14 cellular contexts compared by ENCODE assay signal in the genomic region with DNA sequence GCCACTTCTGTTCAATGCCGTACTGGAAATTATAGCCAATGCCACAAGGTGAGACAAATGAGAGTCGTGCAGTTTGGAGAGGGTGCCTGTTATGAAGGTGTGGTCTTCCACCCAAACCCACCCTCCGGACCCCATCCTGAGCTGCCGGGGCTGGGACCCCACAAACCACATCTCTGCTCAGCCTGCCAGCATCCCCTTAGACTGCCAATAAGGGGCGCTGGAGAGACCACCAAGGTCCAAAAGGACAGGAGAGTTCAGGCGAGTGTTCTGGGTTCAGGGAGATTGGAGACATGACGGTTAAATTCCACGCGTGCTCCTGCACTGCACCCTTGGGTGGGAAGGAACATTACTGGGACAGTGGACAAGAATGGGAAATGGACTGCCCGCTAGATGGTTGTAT. TPM values are rescaled to one million over a fixed set of nuclear protein-coding genes. Genes with fewer than 3 reads are reported as not detected.
DNase-seq lines count a peak whose midpoint lies in the region; ATAC-seq and TF ChIP-seq lines count a peak whose summit lies in the region.
"Had no signal": no experiment of that assay in that cellular context is flagged by ENCODE, and none has a peak within 500 bp of the region (broad histone marks: within the 10 kb centered on the region; RNA-seq: fewer than 3 reads in every experiment).

No MANE protein-coding gene starts in this region.

- H3K27me3 Mint-ChIP-seq in natural killer cell (ENCODE audit: low read depth in 2 of 2): peaks cover 3 to 33% of the 10 kb centered on the region in 2 donors

- H3K36me3 ChIP-seq in thyroid gland (no peaks in the 10 kb centered on the region), tibial artery (no peaks in the 10 kb centered on the region)
- H3K36me3 ChIP-seq: Peyer's patch had no signal

- H3K4me3 Mint-ChIP-seq in natural killer cell: no peak overlapping the region

- no peaks in the 10 kb centered on the region for H3K4me1 Mint-ChIP-seq in natural killer cell

- no peak overlapping the region for H3K4me3 ChIP-seq in astrocyte of the spinal cord (ENCODE audit: low read depth, low read length)
- no peak overlapping the region for H3K4me3 ChIP-seq in thyroid gland (replicated peaks in 1 of 3)
- H3K4me3 ChIP-seq in tibial artery: no peak overlapping the region
- H3K4me3 ChIP-seq: Peyer's patch had no signal

- H3K4me1 ChIP-seq in thyroid gland: peaks cover 0 to 21% of the 10 kb centered on the region in 2 donors
- H3K4me1 ChIP-seq in tibial artery: peaks cover 0 to 12% (median 5%) of the 10 kb centered on the region in 4 donors
- H3K4me1 ChIP-seq: Peyer's patch had no signal

- H3K9me3 ChIP-seq in thyroid gland (no peaks in the 10 kb centered on the region), tibial artery (no peaks in the 10 kb centered on the region)
- H3K9me3 ChIP-seq: Peyer's patch had no signal

- H3K36me3 Mint-ChIP-seq in natural killer cell: no peaks in the 10 kb centered on the region

- in situ Hi-C loops in astrocyte of the spinal cord (cut with HindIII; ENCODE audit: low sequenced_read_pairs): no loop called here

- no peaks in the 10 kb centered on the region for H3K27me3 ChIP-seq in thyroid gland
- H3K27me3 ChIP-seq in tibial artery: no peaks in the 10 kb centered on the region
- H3K27me3 ChIP-seq: Peyer's patch had no signal

- TF ChIP-seq CTCF in astrocyte of the spinal cord (IDR thresholded peaks at IDR 0.05; ENCODE audit: low read depth, low read length) (peak; percentile 24), thyroid gland (IDR thresholded peaks at IDR 0.05) (no peak), natural killer cell (IDR thresholded peaks at IDR 0.05) (no peak), tibial artery (IDR thresholded peaks at IDR 0.05) (no peak)

- intact Hi-C loops in thyroid gland (cut with DNase I) (no loop called here), natural killer cell (cut with micrococcal nuclease) (no loop called here), tibial artery (cut with DNase I; ENCODE audit: low total_unique reads) (no loop called here)

- no peak for TF ChIP-seq POLR2A in thyroid gland (IDR thresholded peaks at IDR 0.05)

- peak overlapping the region in 2 of 3 donors; percentile 2 to 71 for H3K27ac ChIP-seq in thyroid gland
- no peak overlapping the region for H3K27ac ChIP-seq in tibial artery
- H3K27ac ChIP-seq: 22Rv1, epithelial cell of prostate had no signal

- peak; percentile 45 for DNase-seq in NCI-H748 (lab: John Stamatoyannopoulos, UW; ENCODE audit: unreplicated experiment)
- DNase-seq in NCI-H748 treated with DMSO at 0.1 percent for 48 hours (lab: John Stamatoyannopoulos, UW): no peak
- DNase-seq in astrocyte of the spinal cord (ENCODE audit: low read depth, low spot score): no peak
- DNase-seq in iPS-NIHi7 (ENCODE audit: extremely low spot score): peak; percentile 61
- DNase-seq in thyroid gland: no peak
- DNase-seq in natural killer cell: no peak
- no peak for DNase-seq in HT-29 (ENCODE audit: low spot score)
- DNase-seq in tibial artery: no peak
- DNase-seq: activated effector memory CD4-positive, alpha-beta T cell treated with anti-CD3 and anti-CD28 coated beads, Interleukin-2, amount 50 U/mL, for 16 hours; NCI-H345; Peyer's patch; substantia nigra had no signal

- H3K27ac Mint-ChIP-seq in natural killer cell: no peak overlapping the region

- no peak for ATAC-seq in natural killer cell

- 85 to 91% methylated on average over 10 of the region's 10 CpGs for WGBS in thyroid gland, 2 donors

- no peaks in the 10 kb centered on the region for H3K9me3 Mint-ChIP-seq in natural killer cell

RNA-seq across cellular contexts. Expression of gene COL18A1, which starts 48.7 kb away (rescaled TPM):
- total RNA-seq in thyroid gland (100 to 1,000 TPM; 105 to 264 (median 238) TPM), natural killer cell (10 to 100 TPM; 12.3 to 22.3 (median 12.7) TPM)
- 27.7 and 32.2 TPM in 2 replicates for total RNA-seq in HT-29 (2014; rRNA removed; shearing (Covaris generic))

Comparison
In these comparisons a context has a peak if more than half of its experiments do, and no peak if none do; other contexts are left out.
1. DNase-seq: peak in NCI-H748 (single experiment) and iPS-NIHi7 (single experiment); none in NCI-H748 treated with DMSO at 0.1 percent for 48 hours (single experiment), astrocyte of the spinal cord (single experiment), thyroid gland (0 of 2), natural killer cell (single experiment), HT-29 (single experiment) and tibial artery (0 of 2).
2. H3K27ac ChIP-seq: peak in thyroid gland (2 of 3); none in tibial artery (0 of 2).